Comparison of ENCODE assay signal across 16 cellular contexts in genomic region chr17:28119560-28119959, GRCh38.
A peak's percentile ranks its signal among the peaks of the same experiment; 100 is the strongest.
DNase-seq lines count a peak whose midpoint lies in the region; ATAC-seq, FAIRE-seq and TF ChIP-seq lines count a peak whose summit lies in the region.
"Had no signal": no experiment of that assay in that cellular context is flagged by ENCODE, and none has a peak within 500 bp of the region (broad histone marks: within the 10 kb centered on the region; RNA-seq: fewer than 3 reads in every experiment).

No MANE protein-coding gene starts in this region.

- TF ChIP-seq CTCF in right lobe of liver (IDR thresholded peaks at IDR 0.05) (no peak), upper lobe of right lung (IDR thresholded peaks at IDR 0.05) (no peak)

- no peak for ATAC-seq in activated T-cell treated with anti-CD3 and anti-CD28 coated beads, Interleukin-2, amount 50 U/mL, for 72 hours (replicated peaks in 1 of 2)
- ATAC-seq in right lobe of liver (peak in 3 of 4 donors; percentile 33 to 62 (median 36)), upper lobe of right lung (no peak), GM19397 (IDR thresholded peaks at IDR 0.05; ENCODE audit: unreplicated experiment) (no peak)

- DNase-seq in activated T-cell treated with anti-CD3 and anti-CD28 coated beads, Interleukin-2, amount 50 U/mL, for 72 hours: no peak
- no peak for DNase-seq in activated T-cell treated with anti-CD3 and anti-CD28 coated beads, Interleukin-2, amount 50 U/mL, for 48 hours
- DNase-seq in GM18507 (ENCODE audit: extremely low spot score, insufficient read length, low read depth) (no peak), right lobe of liver (no peak), upper lobe of right lung (no peak), NOMO-1 treated with dmso at 0.1 percent for 144 hours (lab: John Stamatoyannopoulos, UW; ENCODE audit: unreplicated experiment) (no peak)
- no peak for DNase-seq in activated T-helper 1 cell treated with anti-CD3 and anti-CD28 coated beads, Interleukin-12 subunit alpha, Interleukin-12 subunit beta, Interleukin-2, Interleukin-4 antibody, amounts not matched to agents 30 ng/mL and 10 ng/mL and 1 ng/mL, durations not matched to agents 14 hours and 24 hours and 36 hours (ENCODE audit: low spot score)
- DNase-seq: CD4-positive, alpha-beta memory T cell; GF-D8; GM23248; IMR-90 had no signal

- TF ChIP-seq POLR2A in right lobe of liver (IDR thresholded peaks at IDR 0.05): no peak

- H3K9me3 ChIP-seq in right lobe of liver: no peaks in the 10 kb centered on the region
- H3K9me3 ChIP-seq in upper lobe of right lung: no peaks in the 10 kb centered on the region
- H3K9me3 ChIP-seq: BLaER1, HAP-1 had no signal

- H3K36me3 ChIP-seq in right lobe of liver (no peaks in the 10 kb centered on the region), upper lobe of right lung (no peaks in the 10 kb centered on the region)

- peaks cover 23% of the 10 kb centered on the region for H3K4me1 Mint-ChIP-seq in activated T-cell treated with anti-CD3 and anti-CD28 coated beads, Interleukin-2, amount 50 U/mL, for 72 hours (ENCODE audit: low read depth)
- H3K4me1 Mint-ChIP-seq in activated T-helper 1 cell treated with anti-CD3 and anti-CD28 coated beads, Interleukin-12 subunit alpha, Interleukin-12 subunit beta, Interleukin-2, Interleukin-4 antibody, amounts not matched to agents 30 ng/mL and 10 ng/mL and 1 ng/mL, durations not matched to agents 14 hours and 24 hours and 36 hours (ENCODE audit: low read depth): peaks cover 40% of the 10 kb centered on the region

- H3K27ac ChIP-seq in right lobe of liver: no peak overlapping the region
- no peak overlapping the region for H3K27ac ChIP-seq in upper lobe of right lung
- H3K27ac ChIP-seq: 22Rv1, GM23248 had no signal

- H3K4me3 Mint-ChIP-seq in activated T-cell treated with anti-CD3 and anti-CD28 coated beads, Interleukin-2, amount 50 U/mL, for 72 hours: no peak overlapping the region
- H3K4me3 Mint-ChIP-seq in activated T-helper 1 cell treated with anti-CD3 and anti-CD28 coated beads, Interleukin-12 subunit alpha, Interleukin-12 subunit beta, Interleukin-2, Interleukin-4 antibody, amounts not matched to agents 30 ng/mL and 10 ng/mL and 1 ng/mL, durations not matched to agents 14 hours and 24 hours and 36 hours: no peak overlapping the region
- H3K4me3 Mint-ChIP-seq: CD14-positive monocyte had no signal

- no peaks in the 10 kb centered on the region for H3K36me3 Mint-ChIP-seq in activated T-cell treated with anti-CD3 and anti-CD28 coated beads, Interleukin-2, amount 50 U/mL, for 72 hours (ENCODE audit: insufficient read depth in 2 of 2)
- H3K36me3 Mint-ChIP-seq in activated T-helper 1 cell treated with anti-CD3 and anti-CD28 coated beads, Interleukin-12 subunit alpha, Interleukin-12 subunit beta, Interleukin-2, Interleukin-4 antibody, amounts not matched to agents 30 ng/mL and 10 ng/mL and 1 ng/mL, durations not matched to agents 14 hours and 24 hours and 36 hours (ENCODE audit: low read depth): peaks cover 10% of the 10 kb centered on the region

- H3K27me3 ChIP-seq in right lobe of liver (no peaks in the 10 kb centered on the region), upper lobe of right lung (no peaks in the 10 kb centered on the region)
- H3K27me3 ChIP-seq: BLaER1 had no signal

- intact Hi-C loops in activated T-helper 1 cell treated with anti-CD3 and anti-CD28 coated beads, Interleukin-12 subunit alpha, Interleukin-12 subunit beta, Interleukin-2, Interleukin-4 antibody, amounts not matched to agents 30 ng/mL and 10 ng/mL and 1 ng/mL, durations not matched to agents 14 hours and 24 hours and 36 hours (cut with micrococcal nuclease): loop anchor here (5.0 kb wide), 1 partner anchor 72 kb away; no protein-coding TSS in a partner anchor
- intact Hi-C loops in right lobe of liver (cut with DNase I) (no loop called here), upper lobe of right lung (cut with DNase I) (no loop called here)

- H3K27ac Mint-ChIP-seq in activated T-cell treated with anti-CD3 and anti-CD28 coated beads, Interleukin-2, amount 50 U/mL, for 72 hours: peak overlapping the region; percentile 69
- peak overlapping the region; percentile 23 for H3K27ac Mint-ChIP-seq in activated T-helper 1 cell treated with anti-CD3 and anti-CD28 coated beads, Interleukin-12 subunit alpha, Interleukin-12 subunit beta, Interleukin-2, Interleukin-4 antibody, amounts not matched to agents 30 ng/mL and 10 ng/mL and 1 ng/mL, durations not matched to agents 14 hours and 24 hours and 36 hours

- H3K27me3 Mint-ChIP-seq in activated T-cell treated with anti-CD3 and anti-CD28 coated beads, Interleukin-2, amount 50 U/mL, for 72 hours (ENCODE audit: low read depth): no peaks in the 10 kb centered on the region
- H3K27me3 Mint-ChIP-seq in activated T-helper 1 cell treated with anti-CD3 and anti-CD28 coated beads, Interleukin-12 subunit alpha, Interleukin-12 subunit beta, Interleukin-2, Interleukin-4 antibody, amounts not matched to agents 30 ng/mL and 10 ng/mL and 1 ng/mL, durations not matched to agents 14 hours and 24 hours and 36 hours (ENCODE audit: insufficient read depth): no peaks in the 10 kb centered on the region
- H3K27me3 Mint-ChIP-seq: CD4-positive, alpha-beta memory T cell had no signal

- H3K9me3 Mint-ChIP-seq in activated T-cell treated with anti-CD3 and anti-CD28 coated beads, Interleukin-2, amount 50 U/mL, for 72 hours: no peaks in the 10 kb centered on the region
- no peaks in the 10 kb centered on the region for H3K9me3 Mint-ChIP-seq in activated T-helper 1 cell treated with anti-CD3 and anti-CD28 coated beads, Interleukin-12 subunit alpha, Interleukin-12 subunit beta, Interleukin-2, Interleukin-4 antibody, amounts not matched to agents 30 ng/mL and 10 ng/mL and 1 ng/mL, durations not matched to agents 14 hours and 24 hours and 36 hours
- H3K9me3 Mint-ChIP-seq: CD14-positive monocyte; CD4-positive, alpha-beta memory T cell had no signal

- 29% methylated on average over 2 of the region's 2 CpGs for WGBS in right lobe of liver (ENCODE audit: insufficient coverage, low coverage, low lambda C conversion rate, missing lambda C conversion rate)

- H3K4me1 ChIP-seq in right lobe of liver (peaks cover 0 to 20% (median 4%) of the 10 kb centered on the region in 4 donors), upper lobe of right lung (peaks cover 14% of the 10 kb centered on the region)

- H3K4me3 ChIP-seq in right lobe of liver (no peak overlapping the region), upper lobe of right lung (no peak overlapping the region)
- H3K4me3 ChIP-seq: BLaER1, GM23248, HAP-1 had no signal

- peak; percentile 21 for FAIRE-seq in GM18507 (lab: Jason Lieb, UNC)

Comparison
In these comparisons a context has a peak if more than half of its experiments do, and no peak if none do; other contexts are left out.
1. ATAC-seq: peak in right lobe of liver (3 of 4); none in activated T-cell treated with anti-CD3 and anti-CD28 coated beads, Interleukin-2, amount 50 U/mL, for 72 hours (0 of 2), upper lobe of right lung (single experiment) and GM19397 (single experiment).